7 cellular contexts compared by ENCODE assay signal in genomic region chr9:32524558-32525461, GRCh38. TPM values are rescaled to one million over a fixed set of nuclear protein-coding genes. Genes with fewer than 3 reads are reported as not detected.
DNase-seq lines count a peak whose midpoint lies in the region; ATAC-seq, FAIRE-seq and TF ChIP-seq lines count a peak whose summit lies in the region.

No MANE protein-coding gene starts in this region.

- in situ Hi-C loops in gastrocnemius medialis (cut with MboI; ENCODE audit: low sequenced_read_pairs in 4 of 4) = no loop called here

- no peaks in the 10 kb centered on the region for H3K36me3 Mint-ChIP-seq in IgD-negative memory B cell
- H3K36me3 Mint-ChIP-seq in activated T-cell treated with anti-CD3 and anti-CD28 coated beads, Interleukin-2, amount 50 U/mL, for 24 hours (ENCODE audit: low read depth) = peaks cover 39% of the 10 kb centered on the region

- H3K27me3 Mint-ChIP-seq in IgD-negative memory B cell = no peaks in the 10 kb centered on the region
- no peaks in the 10 kb centered on the region for H3K27me3 Mint-ChIP-seq in activated T-cell treated with anti-CD3 and anti-CD28 coated beads, Interleukin-2, amount 50 U/mL, for 24 hours

- TF ChIP-seq CTCF in heart left ventricle (IDR thresholded peaks at IDR 0.05) = no peak
- no peak for TF ChIP-seq CTCF in gastrocnemius medialis (IDR thresholded peaks at IDR 0.05 in 4 of 5, conservative IDR thresholded peaks at IDR 0.05 in 1 of 5)
- no peak for TF ChIP-seq CTCF in omental fat pad (IDR thresholded peaks at IDR 0.05)

- intact Hi-C loops in heart left ventricle (cut with DNase I) (loop anchor here in 5 of 10 donors (5.0 to 10.0 kb wide), 7 partner anchors 50 to 150 kb away; partner anchors contain the start of genes ACO1 (in 2 of the 5) and NDUFB6 (in 1 of the 5)), gastrocnemius medialis (cut with DNase I; ENCODE audit: low total_unique reads) (no loop called here)

- peak overlapping the region; percentile 63 to 96 (median 76) for H3K27ac Mint-ChIP-seq in IgD-negative memory B cell
- H3K27ac Mint-ChIP-seq in activated T-cell treated with anti-CD3 and anti-CD28 coated beads, Interleukin-2, amount 50 U/mL, for 24 hours = peak overlapping the region; percentile 93

- 56 to 65% (median 59%) methylated on average over 27 of the region's 27 CpGs for WGBS in heart left ventricle, 4 donors

- peaks cover 0 to 6% (median 4%) of the 10 kb centered on the region in 3 donors for H3K9me3 Mint-ChIP-seq in IgD-negative memory B cell
- H3K9me3 Mint-ChIP-seq in activated T-cell treated with anti-CD3 and anti-CD28 coated beads, Interleukin-2, amount 50 U/mL, for 24 hours = no peaks in the 10 kb centered on the region

- peaks cover 30 to 46% (median 40%) of the 10 kb centered on the region in 3 donors for H3K4me1 Mint-ChIP-seq in IgD-negative memory B cell
- H3K4me1 Mint-ChIP-seq in activated T-cell treated with anti-CD3 and anti-CD28 coated beads, Interleukin-2, amount 50 U/mL, for 24 hours (ENCODE audit: low read depth) = peaks cover 51% of the 10 kb centered on the region

- H3K27ac ChIP-seq in heart left ventricle (peak overlapping the region in 11 of 12 donors; percentile 67 to 95 (median 85)), gastrocnemius medialis (peak overlapping the region; percentile 79 to 84 (median 82))

- TF ChIP-seq POLR2A in heart left ventricle (IDR thresholded peaks at IDR 0.05) (no peak), gastrocnemius medialis (IDR thresholded peaks at IDR 0.05) (no peak), H54 (IDR thresholded peaks at IDR 0.05; ENCODE audit: low read depth, low read length) (no peak)

- no peak for FAIRE-seq in H54 (lab: Jason Lieb, UNC)

- peak overlapping the region; percentile 92 to 98 (median 96) for H3K4me3 Mint-ChIP-seq in IgD-negative memory B cell
- H3K4me3 Mint-ChIP-seq in activated T-cell treated with anti-CD3 and anti-CD28 coated beads, Interleukin-2, amount 50 U/mL, for 24 hours = peak overlapping the region; percentile 91

- DNase-seq in activated T-cell treated with anti-CD3 and anti-CD28 coated beads, Interleukin-2, amount 50 U/mL, for 24 hours = peak; percentile 47
- DNase-seq in heart left ventricle (peak in 1 of 5 donors; percentile 28), gastrocnemius medialis (no peak), H54 (ENCODE audit: insufficient read length, low spot score) (no peak), omental fat pad (ENCODE audit: low spot score) (no peak)

- H3K4me3 ChIP-seq in heart left ventricle (peak overlapping the region; percentile 55 to 80 (median 72)), gastrocnemius medialis (peak overlapping the region; percentile 70 to 79 (median 74))

- H3K27me3 ChIP-seq in heart left ventricle (no peaks in the 10 kb centered on the region), gastrocnemius medialis (no peaks in the 10 kb centered on the region)

- H3K4me1 ChIP-seq in heart left ventricle = peaks cover 4 to 55% (median 24%) of the 10 kb centered on the region in 12 donors
- H3K4me1 ChIP-seq in gastrocnemius medialis = peaks cover 31% of the 10 kb centered on the region in 2 donors

- H3K36me3 ChIP-seq in heart left ventricle = peaks cover 0 to 15% (median 0%) of the 10 kb centered on the region in 9 donors
- H3K36me3 ChIP-seq in gastrocnemius medialis = no peaks in the 10 kb centered on the region

- ATAC-seq in GM18907 (IDR thresholded peaks at IDR 0.05; ENCODE audit: unreplicated experiment) (peak; percentile 32), heart left ventricle (no peak), gastrocnemius medialis (no peak), omental fat pad (ENCODE audit: low FRiP score) (no peak)

- no peaks in the 10 kb centered on the region for H3K9me3 ChIP-seq in heart left ventricle
- H3K9me3 ChIP-seq in gastrocnemius medialis = no peaks in the 10 kb centered on the region

RNA-seq across cellular contexts. Expression of gene RIGI, which starts 1.2 kb away (rescaled TPM):
- polyA plus RNA-seq in IgD-negative memory B cell (16.9 TPM), heart left ventricle (1 to 10 TPM; 1.8 to 1.9 TPM)
- total RNA-seq in heart left ventricle (10 to 100 TPM in 1 of 9 donors, 1 to 10 TPM in 8; 2.0 to 18.5 (median 4.4) TPM), gastrocnemius medialis (1 to 10 TPM; 1.6 to 3.3 (median 2.8) TPM), omental fat pad (10 to 100 TPM in 2 of 4 donors, 1 to 10 TPM in 2; 5.8 to 29.5 (median 9.1) TPM)

RNA-seq across cellular contexts. Expression of gene SMIM27, which starts 27.3 kb away (rescaled TPM):
- 103 TPM for polyA plus RNA-seq in IgD-negative memory B cell
- total RNA-seq in heart left ventricle = 10 to 100 TPM in 7 of 9 donors, 1 to 10 TPM in 2; 4.1 to 26.5 (median 15.1) TPM
- polyA plus RNA-seq in heart left ventricle = 1 to 10 TPM; 4.8 TPM
- total RNA-seq in gastrocnemius medialis = 10 to 100 TPM in 1 of 4 donors, 1 to 10 TPM in 3; 1.8 to 11.6 (median 7.6) TPM
- 1 to 10 TPM; 3.7 to 7.3 (median 4.3) TPM for total RNA-seq in omental fat pad

RNA-seq across cellular contexts. Expression of gene TOPORS, which starts 27.6 kb away (rescaled TPM):
- polyA plus RNA-seq in IgD-negative memory B cell = 21.4 TPM
- 10 to 100 TPM in 5 of 9 donors, 1 to 10 TPM in 4; 7.5 to 11.1 (median 10.5) TPM for total RNA-seq in heart left ventricle
- 1 to 10 TPM; 4.1 to 7.8 TPM for polyA plus RNA-seq in heart left ventricle
- total RNA-seq in gastrocnemius medialis = 10 to 100 TPM in 3 of 4 donors, 1 to 10 TPM in 1; 7.7 to 15.2 (median 14.5) TPM
- total RNA-seq in omental fat pad = 10 to 100 TPM; 18.0 to 27.1 (median 24.6) TPM

RNA-seq across cellular contexts. Expression of gene NDUFB6, which starts 48.1 kb away (rescaled TPM):
- polyA plus RNA-seq in IgD-negative memory B cell (62.6 TPM), heart left ventricle (100 to 1,000 TPM in 1 of 2 donors, 10 to 100 TPM in 1; 89.2 to 149 TPM)
- total RNA-seq in heart left ventricle (100 to 1,000 TPM in 7 of 9 donors, 10 to 100 TPM in 2; 74.6 to 209 (median 125) TPM), gastrocnemius medialis (10 to 100 TPM; 59.2 to 97.0 (median 82.6) TPM), omental fat pad (10 to 100 TPM; 26.5 to 44.1 (median 37.4) TPM)
